28 cellular contexts compared by ENCODE assay signal in genomic region chr18:79487198-79488165, GRCh38.
DNase-seq lines count a peak whose midpoint lies in the region; ATAC-seq and TF ChIP-seq lines count a peak whose summit lies in the region.
"Had no signal": no experiment of that assay in that cellular context is flagged by ENCODE, and none has a peak within 500 bp of the region (broad histone marks: within the 10 kb centered on the region; RNA-seq: fewer than 3 reads in every experiment).

No MANE protein-coding gene starts in this region.

- peaks cover 0 to 2% (median 1%) of the 10 kb centered on the region in 3 donors for H3K27me3 Mint-ChIP-seq in CD14-positive monocyte (ENCODE audit: low read depth in 3 of 3)
- no peaks in the 10 kb centered on the region for H3K27me3 Mint-ChIP-seq in type B pancreatic cell
- H3K27me3 Mint-ChIP-seq: activated B cell treated with CpG ODN at 0.5 μM for 24 hours; activated CD4-positive, alpha-beta memory T cell treated with anti-CD3 and anti-CD28 coated beads for 36 hours; CD8-positive, alpha-beta memory T cell; IgD-negative memory B cell had no signal

- H3K36me3 ChIP-seq in OCI-LY7 (ENCODE audit: insufficient read depth, low read length) = peaks cover 3% of the 10 kb centered on the region

- no TSS peak for BruUV-seq in OCI-LY7 (replicated peaks; lab: Mats Ljungman, UMichigan)

- H3K4me2 ChIP-seq in OCI-LY7 (ENCODE audit: low read length) = peak overlapping the region; percentile 16; the same call in 1 of the 2 replicates

- TF ChIP-seq CTCF in CD14-positive monocyte (IDR thresholded peaks at IDR 0.05) (no peak), OCI-LY7 (conservative IDR thresholded peaks at IDR 0.05; ENCODE audit: low read length) (no peak), type B pancreatic cell (conservative IDR thresholded peaks at IDR 0.05) (no peak)

- H3K27ac ChIP-seq in OCI-LY7 (ENCODE audit: low read depth, low read length, poor library complexity, severe bottlenecking) = no peak overlapping the region
- H3K27ac ChIP-seq: epithelial cell of prostate, RWPE1 had no signal

- H3K4me3 Mint-ChIP-seq in CD14-positive monocyte (no peak overlapping the region), type B pancreatic cell (no peak overlapping the region)
- H3K4me3 Mint-ChIP-seq: activated B cell treated with CpG ODN at 0.5 μM for 24 hours; activated CD4-positive, alpha-beta memory T cell treated with anti-CD3 and anti-CD28 coated beads for 36 hours; activated T-cell treated with anti-CD3 and anti-CD28 coated beads, Interleukin-2, amount 50 U/mL, for 4 hours; CD8-positive, alpha-beta memory T cell; H9; IgD-negative memory B cell; immature natural killer cell had no signal

- no peak for ATAC-seq in GM18867 (IDR thresholded peaks at IDR 0.05; ENCODE audit: unreplicated experiment)
- ATAC-seq: activated T-cell treated with anti-CD3 and anti-CD28 coated beads, Interleukin-2, amount 50 U/mL, for 4 hours had no signal

- no peaks in the 10 kb centered on the region for H3K9me3 ChIP-seq in OCI-LY7 (ENCODE audit: low read length)
- H3K9me3 ChIP-seq: tibial artery had no signal

- H3K9me3 Mint-ChIP-seq in CD14-positive monocyte = peaks cover 10 to 31% (median 18%) of the 10 kb centered on the region in 7 donors
- H3K9me3 Mint-ChIP-seq in type B pancreatic cell = no peaks in the 10 kb centered on the region
- H3K9me3 Mint-ChIP-seq: activated B cell treated with CpG ODN at 0.5 μM for 24 hours; activated CD4-positive, alpha-beta memory T cell treated with anti-CD3 and anti-CD28 coated beads for 36 hours; activated T-cell treated with anti-CD3 and anti-CD28 coated beads, Interleukin-2, amount 50 U/mL, for 4 hours; CD8-positive, alpha-beta memory T cell; H9; IgD-negative memory B cell; immature natural killer cell had no signal

- no peaks in the 10 kb centered on the region for H3K79me2 ChIP-seq in OCI-LY7 (ENCODE audit: insufficient read depth, low read depth, low read length)

- no peaks in the 10 kb centered on the region for H3K9me2 ChIP-seq in OCI-LY7 (ENCODE audit: insufficient read depth, low read length)

- POLR2A ChIA-PET in OCI-LY7 (lab: Charles Lee) = interaction anchor here (0.6 kb wide), 1 partner anchor 81 kb away, joined by 3 read pairs; no protein-coding TSS in a partner anchor

- no peaks in the 10 kb centered on the region for H3K4me1 ChIP-seq in OCI-LY7 (ENCODE audit: insufficient read depth, low read length, poor library complexity, severe bottlenecking)

- H3K36me3 Mint-ChIP-seq in CD14-positive monocyte (peaks cover 32 to 67% of the 10 kb centered on the region in 2 donors), type B pancreatic cell (no peaks in the 10 kb centered on the region)

- intact Hi-C loops in CD14-positive monocyte (cut with micrococcal nuclease) = no loop called here
- intact Hi-C loops in OCI-LY7 (cut with micrococcal nuclease; ENCODE audit: unreplicated experiment) = no loop called here
- intact Hi-C loops in posterior cingulate gyrus (cut with DNase I) = no loop called here

- H2AFZ ChIP-seq in OCI-LY7 (ENCODE audit: low read length) = no peak overlapping the region

- no peaks in the 10 kb centered on the region for H3K4me1 Mint-ChIP-seq in CD14-positive monocyte
- H3K4me1 Mint-ChIP-seq in type B pancreatic cell (ENCODE audit: unreplicated experiment) = peaks cover 4% of the 10 kb centered on the region

- no peaks in the 10 kb centered on the region for H4K20me1 ChIP-seq in OCI-LY7 (ENCODE audit: insufficient read depth, low read length)

- no peak overlapping the region for H3K4me3 ChIP-seq in OCI-LY7 (ENCODE audit: low read depth, low read length, poor library complexity, severe bottlenecking)
- H3K4me3 ChIP-seq: tibial artery had no signal

- CTCF ChIA-PET in OCI-LY7 (lab: Charles Lee; ENCODE audit: unreplicated experiment) = no interaction called here

- H3K27ac Mint-ChIP-seq in CD14-positive monocyte (no peak overlapping the region), type B pancreatic cell (no peak overlapping the region)
- H3K27ac Mint-ChIP-seq: activated B cell treated with CpG ODN at 0.5 μM for 24 hours; activated CD4-positive, alpha-beta memory T cell treated with anti-CD3 and anti-CD28 coated beads for 36 hours; immature natural killer cell had no signal

- DNase-seq in CD14-positive monocyte (ENCODE audit: low spot score) = peak; percentile 21
- no peak for DNase-seq in OCI-LY7 (ENCODE audit: low spot score)
- DNase-seq in islet precursor cell = peak; percentile 39
- DNase-seq in posterior cingulate gyrus = peak in 7 of 10 donors; percentile 5 to 75 (median 21)
- no peak for DNase-seq in NCI-H748 (lab: John Stamatoyannopoulos, UW; ENCODE audit: unreplicated experiment)
- DNase-seq in type B pancreatic cell (ENCODE audit: extremely low spot score, unreplicated experiment) = no peak
- no peak for DNase-seq in activated gamma-delta T cell (lab: John Stamatoyannopoulos, UW)
- DNase-seq: activated B cell treated with CpG ODN at 0.5 μM for 24 hours; activated CD4-positive, alpha-beta memory T cell treated with anti-CD3 and anti-CD28 coated beads for 36 hours; activated naive CD4-positive, alpha-beta T cell treated with anti-CD3 and anti-CD28 coated beads, Interleukin-2, amount 50 U/mL, for 16 hours; activated T-cell treated with anti-CD3 and anti-CD28 coated beads, Interleukin-2, amount 50 U/mL, for 4 hours; anterior cingulate cortex; caudate nucleus; DMS53; GDM1; H9; NCI-H1417; NCI-H510A treated with DMSO at 0.1 percent for 48 hours; stimulated activated CD4-positive, alpha-beta T cell treated with anti-CD3 and anti-CD28 coated beads, Interleukin-2, amount 100 ng/mL, for 24 hours; stimulated activated naive CD4-positive, alpha-beta T cell treated with Interleukin-2 at 50 U/mL for 16 hours; T-helper 9 cell had no signal

Comparison
In these comparisons a context has a peak if more than half of its experiments do, and no peak if none do; other contexts are left out.
1. DNase-seq: peak in CD14-positive monocyte (single experiment), islet precursor cell (single experiment) and posterior cingulate gyrus (7 of 10); none in OCI-LY7 (single experiment), NCI-H748 (single experiment), type B pancreatic cell (single experiment) and activated gamma-delta T cell (single experiment).